ENCODE assay signal across 8 cellular contexts in genomic region chr7:104883718-104884452, GRCh38.
DNase-seq lines count a peak whose midpoint lies in the region; ATAC-seq, FAIRE-seq and TF ChIP-seq lines count a peak whose summit lies in the region.

No MANE protein-coding gene starts in this region.

- H4K20me1 ChIP-seq in DND-41 (ENCODE audit: insufficient read depth, low read length) (no peaks in the 10 kb centered on the region), neural cell (ENCODE audit: insufficient read depth) (no peaks in the 10 kb centered on the region)

- H2AFZ ChIP-seq in DND-41 (ENCODE audit: low read depth, low read length) (no peak overlapping the region), neural cell (ENCODE audit: low read depth, low read length) (peak overlapping the region; percentile 41)

- no peaks in the 10 kb centered on the region for H3K36me3 Mint-ChIP-seq in activated T-helper 1 cell treated with anti-CD3 and anti-CD28 coated beads, Interleukin-12 subunit alpha, Interleukin-12 subunit beta, Interleukin-2, Interleukin-4 antibody, amounts not matched to agents 30 ng/mL and 10 ng/mL and 1 ng/mL, durations not matched to agents 14 hours and 24 hours and 36 hours (ENCODE audit: low read depth)

- H3K9me2 ChIP-seq in neural cell (ENCODE audit: insufficient read depth, low read length): no peaks in the 10 kb centered on the region

- H3K27me3 ChIP-seq in DND-41 (ENCODE audit: insufficient read depth, low read length, poor library complexity) (peaks cover 5% of the 10 kb centered on the region), neural cell (ENCODE audit: insufficient read depth, low read depth, low read length) (no peaks in the 10 kb centered on the region)

- no peak overlapping the region for H3K27ac ChIP-seq in DND-41 (ENCODE audit: low read length)
- H3K27ac ChIP-seq in neural cell (ENCODE audit: low read length): peak overlapping the region; percentile 82

- peaks cover 19% of the 10 kb centered on the region for H3K4me1 Mint-ChIP-seq in activated T-helper 1 cell treated with anti-CD3 and anti-CD28 coated beads, Interleukin-12 subunit alpha, Interleukin-12 subunit beta, Interleukin-2, Interleukin-4 antibody, amounts not matched to agents 30 ng/mL and 10 ng/mL and 1 ng/mL, durations not matched to agents 14 hours and 24 hours and 36 hours (ENCODE audit: low read depth)
- peaks cover 10% of the 10 kb centered on the region for H3K4me1 Mint-ChIP-seq in stimulated activated naive CD8-positive, alpha-beta T cell treated with anti-CD3 and anti-CD28 coated beads, Interleukin-15, amount 100 ng/mL, for 72 hours

- TF ChIP-seq CTCF in DND-41 (IDR thresholded peaks at IDR 0.05; ENCODE audit: borderline replicate concordance, extremely low read depth, low read length, poor library complexity, severe bottlenecking) (peak; percentile 93), fibroblast of pulmonary artery (IDR thresholded peaks at IDR 0.05; ENCODE audit: low read length, missing control alignments) (peak; percentile 97), neural cell (IDR thresholded peaks at IDR 0.05; ENCODE audit: poor library complexity, severe bottlenecking) (peak; percentile 88)

- no peak overlapping the region for H3K27ac Mint-ChIP-seq in activated T-helper 1 cell treated with anti-CD3 and anti-CD28 coated beads, Interleukin-12 subunit alpha, Interleukin-12 subunit beta, Interleukin-2, Interleukin-4 antibody, amounts not matched to agents 30 ng/mL and 10 ng/mL and 1 ng/mL, durations not matched to agents 14 hours and 24 hours and 36 hours
- no peak overlapping the region for H3K27ac Mint-ChIP-seq in stimulated activated naive CD8-positive, alpha-beta T cell treated with anti-CD3 and anti-CD28 coated beads, Interleukin-15, amount 100 ng/mL, for 72 hours

- TF ChIP-seq RAD21 in neural cell (conservative IDR thresholded peaks at IDR 0.05): peak; percentile 73

- H3K79me2 ChIP-seq in DND-41 (ENCODE audit: insufficient read depth, low read length) (no peaks in the 10 kb centered on the region), neural cell (replicated peaks; ENCODE audit: insufficient read depth, low read length) (no peaks in the 10 kb centered on the region)

- in situ Hi-C loops in KBM-7 (cut with MboI; ENCODE audit: low pct_unique_long_range_greater_than_20kb, low sequenced_read_pairs): no loop called here

- H3F3A ChIP-seq in neural cell (ENCODE audit: insufficient read depth, low read length, poor library complexity, severe bottlenecking): peaks cover 4% of the 10 kb centered on the region

- no peaks in the 10 kb centered on the region for H3K9me3 Mint-ChIP-seq in activated T-helper 1 cell treated with anti-CD3 and anti-CD28 coated beads, Interleukin-12 subunit alpha, Interleukin-12 subunit beta, Interleukin-2, Interleukin-4 antibody, amounts not matched to agents 30 ng/mL and 10 ng/mL and 1 ng/mL, durations not matched to agents 14 hours and 24 hours and 36 hours
- no peaks in the 10 kb centered on the region for H3K9me3 Mint-ChIP-seq in stimulated activated naive CD8-positive, alpha-beta T cell treated with anti-CD3 and anti-CD28 coated beads, Interleukin-15, amount 100 ng/mL, for 72 hours

- DNase-seq in DND-41 (peak; percentile 75), KBM-7 (peak; percentile 86), RCC 7860 (ENCODE audit: low spot score) (peak; percentile 70), fibroblast of pulmonary artery (ENCODE audit: low read depth) (peak; percentile 86)
- DNase-seq in activated T-helper 1 cell treated with anti-CD3 and anti-CD28 coated beads, Interleukin-12 subunit alpha, Interleukin-12 subunit beta, Interleukin-2, Interleukin-4 antibody, amounts not matched to agents 30 ng/mL and 10 ng/mL and 1 ng/mL, durations not matched to agents 14 hours and 24 hours and 36 hours (ENCODE audit: low spot score): peak; percentile 55
- peak; percentile 60 to 64 for DNase-seq in stimulated activated naive CD8-positive, alpha-beta T cell treated with anti-CD3 and anti-CD28 coated beads, Interleukin-15, amount 100 ng/mL, for 72 hours

- intact Hi-C loops in activated T-helper 1 cell treated with anti-CD3 and anti-CD28 coated beads, Interleukin-12 subunit alpha, Interleukin-12 subunit beta, Interleukin-2, Interleukin-4 antibody, amounts not matched to agents 30 ng/mL and 10 ng/mL and 1 ng/mL, durations not matched to agents 14 hours and 24 hours and 36 hours (cut with micrococcal nuclease): loop anchor here (1.0 kb wide), 1 partner anchor 34 kb away; no protein-coding TSS in a partner anchor

- H3K36me3 ChIP-seq in DND-41 (ENCODE audit: insufficient read depth, low read length) (no peaks in the 10 kb centered on the region), neural cell (ENCODE audit: insufficient read depth, low read length) (no peaks in the 10 kb centered on the region)

- H3K27me3 Mint-ChIP-seq in activated T-helper 1 cell treated with anti-CD3 and anti-CD28 coated beads, Interleukin-12 subunit alpha, Interleukin-12 subunit beta, Interleukin-2, Interleukin-4 antibody, amounts not matched to agents 30 ng/mL and 10 ng/mL and 1 ng/mL, durations not matched to agents 14 hours and 24 hours and 36 hours (ENCODE audit: insufficient read depth): peaks cover 10% of the 10 kb centered on the region
- no peaks in the 10 kb centered on the region for H3K27me3 Mint-ChIP-seq in stimulated activated naive CD8-positive, alpha-beta T cell treated with anti-CD3 and anti-CD28 coated beads, Interleukin-15, amount 100 ng/mL, for 72 hours

- ATAC-seq in DND-41 (ENCODE audit: insufficient read depth, low read depth) (peak; percentile 98), GM21723 (IDR thresholded peaks at IDR 0.05; ENCODE audit: unreplicated experiment) (peak; percentile 84)
- peak; percentile 82 for ATAC-seq in stimulated activated naive CD8-positive, alpha-beta T cell treated with anti-CD3 and anti-CD28 coated beads, Interleukin-15, amount 100 ng/mL, for 72 hours

- TF ChIP-seq EP300 in neural cell (conservative IDR thresholded peaks at IDR 0.05; ENCODE audit: poor library complexity, severe bottlenecking): no peak

- H3K4me1 ChIP-seq in DND-41 (ENCODE audit: insufficient read depth, low read length): peaks cover 4% of the 10 kb centered on the region; the same call in 1 of the 2 replicates

- H3K9ac ChIP-seq in DND-41 (ENCODE audit: low read depth, low read length) (no peak overlapping the region), neural cell (ENCODE audit: low read length) (peak overlapping the region; percentile 51)

- H3K4me3 Mint-ChIP-seq in activated T-helper 1 cell treated with anti-CD3 and anti-CD28 coated beads, Interleukin-12 subunit alpha, Interleukin-12 subunit beta, Interleukin-2, Interleukin-4 antibody, amounts not matched to agents 30 ng/mL and 10 ng/mL and 1 ng/mL, durations not matched to agents 14 hours and 24 hours and 36 hours: no peak overlapping the region
- H3K4me3 Mint-ChIP-seq in stimulated activated naive CD8-positive, alpha-beta T cell treated with anti-CD3 and anti-CD28 coated beads, Interleukin-15, amount 100 ng/mL, for 72 hours: no peak overlapping the region

- peaks cover 5% of the 10 kb centered on the region for H3K9me3 ChIP-seq in DND-41 (ENCODE audit: insufficient read depth, low read length, severe bottlenecking)
- no peaks in the 10 kb centered on the region for H3K9me3 ChIP-seq in neural cell (ENCODE audit: low read length)

- H3K4me3 ChIP-seq in DND-41 (ENCODE audit: low read depth in 1 of 2, low read length in 2 of 2) (no peak overlapping the region), fibroblast of pulmonary artery (replicated peaks; ENCODE audit: low read depth, low read length) (no peak overlapping the region), neural cell (ENCODE audit: low read length) (peak overlapping the region; percentile 48)

- FAIRE-seq in RCC 7860 (lab: Jason Lieb, UNC): peak; percentile 44

- H3K4me2 ChIP-seq in DND-41 (ENCODE audit: insufficient read depth, low read length) (no peak overlapping the region), neural cell (ENCODE audit: low read length) (peak overlapping the region; percentile 0)

TF ChIP-seq in neural cell, 6 proteins besides CTCF, POLR2A, EP300 and RAD21:
- TF ChIP-seq EZH2 (IDR thresholded peaks at IDR 0.05; ENCODE audit: borderline replicate concordance, insufficient read depth, low read length, poor library complexity, severe bottlenecking) (no peak), POLR2AphosphoS5 (IDR thresholded peaks at IDR 0.05) (no peak), SMC3 (conservative IDR thresholded peaks at IDR 0.05; ENCODE audit: poor library complexity) (peak; percentile 84), MXI1 (conservative IDR thresholded peaks at IDR 0.05; ENCODE audit: poor library complexity, severe bottlenecking) (peak; percentile 46)
TF ChIP-seq in neural cell: peak in this region for 2.
